7 cellular contexts compared by ENCODE assay signal in the genomic region with DNA sequence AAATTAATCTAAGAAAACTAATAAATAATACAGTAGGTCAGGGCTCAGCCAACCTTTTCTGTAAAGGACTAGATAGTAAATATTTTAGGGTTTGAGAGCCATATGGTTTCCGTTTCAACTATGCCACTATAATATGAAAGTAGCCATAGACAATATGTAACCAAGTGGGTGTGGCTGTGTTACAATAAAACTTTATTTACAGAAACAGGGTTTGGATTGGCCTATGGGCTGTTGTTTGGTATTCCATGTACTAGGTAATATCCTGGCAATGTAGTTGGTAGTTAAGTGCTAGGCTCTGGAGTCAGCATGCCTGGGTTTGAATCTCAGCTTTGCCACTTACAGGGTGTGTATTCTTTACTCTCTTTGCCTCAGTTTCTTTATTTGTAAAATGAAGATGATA.
"Had no signal": no experiment of that assay in that cellular context is flagged by ENCODE, and none has a peak within 500 bp of the region (broad histone marks: within the 10 kb centered on the region; RNA-seq: fewer than 3 reads in every experiment).

No MANE protein-coding gene starts in this region.

- FAIRE-seq: G401.6, GM12891, GM12892, GM18507, GM19239 had no signal

- DNase-seq: GDM1, GF-D8 had no signal
